In the genomic region with DNA sequence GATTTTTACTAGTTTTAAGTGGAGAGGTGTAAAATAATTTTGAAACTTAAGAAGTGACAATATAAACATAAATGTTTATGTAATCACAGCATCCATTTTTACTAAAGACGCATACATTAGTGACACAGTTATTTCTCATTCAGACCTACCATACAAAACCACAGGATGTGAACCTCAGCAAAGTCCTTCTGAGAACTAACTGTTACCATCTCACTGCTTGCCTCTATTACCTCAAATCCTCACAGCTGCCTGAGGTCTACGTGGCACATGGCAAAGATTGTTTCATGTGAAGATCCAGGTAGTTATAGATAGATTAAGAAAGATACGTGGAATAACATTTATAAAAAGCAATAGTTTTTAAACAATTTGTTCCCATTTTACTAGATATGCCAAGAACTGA, we compare ENCODE assay signal across 33 cellular contexts.
"Had no signal": no experiment of that assay in that cellular context is flagged by ENCODE, and none has a peak within 500 bp of the region (broad histone marks: within the 10 kb centered on the region; RNA-seq: fewer than 3 reads in every experiment).

No MANE protein-coding gene starts in this region.

- H3K9me3 ChIP-seq: adrenal gland, ascending aorta, body of pancreas, breast epithelium had no signal

- H3K4me1 ChIP-seq: adrenal gland, ascending aorta, body of pancreas, breast epithelium had no signal

- DNase-seq: activated effector memory CD4-positive, alpha-beta T cell treated with anti-CD3 and anti-CD28 coated beads, Interleukin-2, amount 50 U/mL, for 16 hours; activated effector memory CD4-positive, alpha-beta T cell treated with Interleukin-2 at 50 U/mL for 16 hours; activated gamma-delta T cell; activated gamma-delta T cell treated with Interleukin-2 at 50 U/mL for 16 hours; activated naive CD4-positive, alpha-beta T cell; activated naive CD4-positive, alpha-beta T cell treated with anti-CD3 and anti-CD28 coated beads for 36 hours; activated naive CD4-positive, alpha-beta T cell treated with anti-CD3 and anti-CD28 coated beads, Interleukin-2, amount 10 ng/mL, durations not matched to agents 7 days and 5 days; activated naive CD4-positive, alpha-beta T cell treated with anti-CD3 and anti-CD28 coated beads, Interleukin-2, amount 50 U/mL, for 16 hours; activated naive CD4-positive, alpha-beta T cell treated with Interleukin-2 at 50 U/mL for 16 hours; activated naive CD8-positive, alpha-beta T cell treated with anti-CD3 and anti-CD28 coated beads for 36 hours; activated naive CD8-positive, alpha-beta T cell treated with anti-CD3 and anti-CD28 coated beads, Interleukin-2, amount 10 ng/mL, durations not matched to agents 7 days and 5 days; activated naive CD8-positive, alpha-beta T cell treated with anti-CD3 and anti-CD28 coated beads, Interleukin-2, amount 50 U/mL, for 24 hours; activated T-cell treated with anti-CD3 and anti-CD28 coated beads, Interleukin-2, amount 50 U/mL, for 1 hour; activated T-cell treated with anti-CD3 and anti-CD28 coated beads, Interleukin-2, amount 50 U/mL, for 24 hours; activated T-cell treated with anti-CD3 and anti-CD28 coated beads, Interleukin-2, amount 50 U/mL, for 4 hours; activated T-cell treated with anti-CD3 and anti-CD28 coated beads, Interleukin-2, amount 50 U/mL, for 48 hours; activated T-cell treated with anti-CD3 and anti-CD28 coated beads, Interleukin-2, amount 50 U/mL, for 72 hours; adrenal gland; amniotic stem cell; amygdala; anterior cingulate cortex; aorta; body of pancreas; brain microvascular endothelial cell; caudate nucleus; central memory CD4-positive, alpha-beta T cell; cerebellar nuclear complex had no signal

- ATAC-seq: activated naive CD4-positive, alpha-beta T cell treated with anti-CD3 and anti-CD28 coated beads, Interleukin-2, amount 50 U/mL, for 72 hours; activated naive CD8-positive, alpha-beta T cell treated with anti-CD3 and anti-CD28 coated beads, Interleukin-2, amount 50 U/mL, for 24 hours; activated T-cell treated with anti-CD3 and anti-CD28 coated beads, Interleukin-2, amount 50 U/mL, for 4 hours; activated T-cell treated with anti-CD3 and anti-CD28 coated beads, Interleukin-2, amount 50 U/mL, for 72 hours; activated T-helper 17 cell treated with anti-CD3 and anti-CD28 coated beads, Interleukin-2, amount 50 U/mL, for 72 hours; body of pancreas had no signal

- H3K27me3 ChIP-seq: adrenal gland, ascending aorta, brain microvascular endothelial cell, breast epithelium, cardiac muscle cell had no signal

- H3K36me3 ChIP-seq: adrenal gland, ascending aorta, brain microvascular endothelial cell, breast epithelium, cardiac muscle cell had no signal

- H3K27ac ChIP-seq: adrenal gland, ascending aorta, body of pancreas, brain microvascular endothelial cell, breast epithelium, cardiac muscle cell had no signal

- FAIRE-seq: bronchial epithelial cell had no signal

- H3K4me3 ChIP-seq: adrenal gland, ascending aorta, body of pancreas, breast epithelium, cardiac muscle cell had no signal
